1 cellular context compared by ENCODE assay signal in genomic region chr9:124415102-124415851, GRCh38.
TF ChIP-seq lines count a peak whose summit lies in the region.

Gene PSMB7, minus strand, starts transcription at chr9:124415442. Its CDS starts 17 bp downstream, at chr9:124415425.

TF ChIP-seq in K562, 482 proteins besides CTCF, POLR2A, EP300 and RAD21 (continued from another document and continues in another):
- TF ChIP-seq GTF3C2 (IDR thresholded peaks at IDR 0.05; ENCODE audit: borderline replicate concordance, extremely low read depth, insufficient read length), result no peak
- TF ChIP-seq ZKSCAN8 (CRISPR knock-in tag; IDR thresholded peaks at IDR 0.05), result no peak
- TF ChIP-seq USF2 (CRISPR knock-in tag; IDR thresholded peaks at IDR 0.05), result no peak
- TF ChIP-seq GTF2F1 (IDR thresholded peaks at IDR 0.05; ENCODE audit: low read depth, low read length), result no peak
- no peak for TF ChIP-seq ZC3H8 (IDR thresholded peaks at IDR 0.05)
- no peak for TF ChIP-seq ZNF324 (CRISPR knock-in tag; IDR thresholded peaks at IDR 0.05)
- TF ChIP-seq NUFIP1 (IDR thresholded peaks at IDR 0.05; ENCODE audit: partially characterized antibody), result no peak
- no peak for TF ChIP-seq CCAR2 (IDR thresholded peaks at IDR 0.05; ENCODE audit: low read depth, low read length)
- TF ChIP-seq SIN3A (IDR thresholded peaks at IDR 0.05; ENCODE audit: borderline replicate concordance in 2 of 2, control insufficient read depth in 1 of 2, low read depth in 2 of 2, low read length in 2 of 2), result peak; percentile 26 to 33; a peak in 2 of 4 replicates
- no peak for TF ChIP-seq GABPB2 (CRISPR knock-in tag; conservative IDR thresholded peaks at IDR 0.05)
- peak; percentile 61; the same call in 1 of the 2 replicates for TF ChIP-seq NFE2 (IDR thresholded peaks at IDR 0.05; ENCODE audit: low read depth)
- no peak for TF ChIP-seq ZNF3 (CRISPR knock-in tag; IDR thresholded peaks at IDR 0.05)
- no peak for TF ChIP-seq ETS2 (tag; IDR thresholded peaks at IDR 0.05; ENCODE audit: borderline replicate concordance, poor library complexity, severe bottlenecking)
- no peak; the same call in 1 of the 2 replicates for TF ChIP-seq ZBTB17 (CRISPR knock-in tag; IDR thresholded peaks at IDR 0.05)
- no peak for TF ChIP-seq SFPQ (IDR thresholded peaks at IDR 0.05; ENCODE audit: low read depth, low read length)
- peak; percentile 86 for TF ChIP-seq DIDO1 (tag; IDR thresholded peaks at IDR 0.05; ENCODE audit: low read depth)
- peak; percentile 92 for TF ChIP-seq CREB3L1 (IDR thresholded peaks at IDR 0.05; ENCODE audit: borderline replicate concordance, low read depth)
- TF ChIP-seq SAFB2 (IDR thresholded peaks at IDR 0.05; ENCODE audit: borderline replicate concordance, low read depth, low read length, severe bottlenecking), result no peak
- peak; percentile 90 for TF ChIP-seq CTCFL (IDR thresholded peaks at IDR 0.05; ENCODE audit: borderline replicate concordance, insufficient read depth, low read depth, low read length, poor library complexity, severe bottlenecking)
- TF ChIP-seq ZNF318 (IDR thresholded peaks at IDR 0.05; ENCODE audit: borderline replicate concordance in 1 of 2, low read depth in 1 of 2), result no peak
- TF ChIP-seq PURB (CRISPR knock-in tag; IDR thresholded peaks at IDR 0.05; ENCODE audit: low read depth), result no peak
- no peak for TF ChIP-seq CLOCK (CRISPR knock-in tag; IDR thresholded peaks at IDR 0.05; ENCODE audit: borderline replicate concordance)
- peak; percentile 56; the same call in 1 of the 2 replicates for TF ChIP-seq SMAD3 (CRISPR knock-in tag; conservative IDR thresholded peaks at IDR 0.05)
- TF ChIP-seq ZNF76 (CRISPR knock-in tag; IDR thresholded peaks at IDR 0.05; ENCODE audit: borderline replicate concordance), result no peak
- TF ChIP-seq HLTF (IDR thresholded peaks at IDR 0.05), result no peak
- no peak for TF ChIP-seq ZNF584 (CRISPR knock-in tag; IDR thresholded peaks at IDR 0.05; ENCODE audit: low read depth)
- no peak for TF ChIP-seq XRCC4 (IDR thresholded peaks at IDR 0.05; ENCODE audit: extremely low read depth, insufficient read depth, insufficient read length)
- TF ChIP-seq PRDM10 (IDR thresholded peaks at IDR 0.05; ENCODE audit: partially characterized antibody), result no peak
- TF ChIP-seq CC2D1A (IDR thresholded peaks at IDR 0.05), result peak; percentile 99
